7 cellular contexts compared by ENCODE assay signal in genomic region chr2:175679728-175680127, GRCh38.
"Had no signal": no experiment of that assay in that cellular context is flagged by ENCODE, and none has a peak within 500 bp of the region (broad histone marks: within the 10 kb centered on the region; RNA-seq: fewer than 3 reads in every experiment).

No MANE protein-coding gene starts in this region.

- FAIRE-seq: H1, H54, HTR-8/SVneo had no signal

- H2AFZ ChIP-seq: GM23338 had no signal

- H3K4me3 ChIP-seq: GM23338 had no signal

- ATAC-seq: GM23338 had no signal

- DNase-seq: H9, HCEC 1CT, KG1 had no signal

- H3K4me2 ChIP-seq: GM23338 had no signal
